ENCODE assay signal across 3 cellular contexts in the genomic region with DNA sequence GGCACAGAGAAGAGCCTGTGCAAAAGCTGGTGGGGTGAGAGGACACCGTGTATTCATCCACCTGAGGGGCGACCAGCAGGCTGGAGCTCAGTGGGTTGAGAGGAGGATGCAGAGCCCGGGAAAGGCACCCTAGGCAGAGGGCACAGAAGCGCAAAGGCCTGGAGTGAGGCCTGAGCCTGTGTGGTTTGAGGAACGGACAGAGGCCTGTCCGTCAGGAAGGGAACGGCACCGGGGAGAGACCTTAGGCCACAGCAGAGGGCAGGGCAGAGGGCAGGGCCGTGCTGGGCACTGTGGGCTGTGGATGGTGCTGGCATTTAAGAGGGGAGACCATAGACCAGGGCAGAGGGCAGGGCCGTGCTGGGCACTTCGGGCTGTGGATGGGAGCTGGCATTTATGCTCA. TPM values are rescaled to one million over a fixed set of nuclear protein-coding genes. Genes with fewer than 3 reads are reported as not detected.
"Had no signal": no experiment of that assay in that cellular context is flagged by ENCODE, and none has a peak within 500 bp of the region (broad histone marks: within the 10 kb centered on the region; RNA-seq: fewer than 3 reads in every experiment).

No MANE protein-coding gene starts in this region.

RNA-seq across cellular contexts. Expression of a gene that starts 59.5 kb away (rescaled TPM):
- total RNA-seq: H7, HepG2, HT1080 had no signal
